Comparison of ENCODE assay signal across 8 cellular contexts in the genomic region with DNA sequence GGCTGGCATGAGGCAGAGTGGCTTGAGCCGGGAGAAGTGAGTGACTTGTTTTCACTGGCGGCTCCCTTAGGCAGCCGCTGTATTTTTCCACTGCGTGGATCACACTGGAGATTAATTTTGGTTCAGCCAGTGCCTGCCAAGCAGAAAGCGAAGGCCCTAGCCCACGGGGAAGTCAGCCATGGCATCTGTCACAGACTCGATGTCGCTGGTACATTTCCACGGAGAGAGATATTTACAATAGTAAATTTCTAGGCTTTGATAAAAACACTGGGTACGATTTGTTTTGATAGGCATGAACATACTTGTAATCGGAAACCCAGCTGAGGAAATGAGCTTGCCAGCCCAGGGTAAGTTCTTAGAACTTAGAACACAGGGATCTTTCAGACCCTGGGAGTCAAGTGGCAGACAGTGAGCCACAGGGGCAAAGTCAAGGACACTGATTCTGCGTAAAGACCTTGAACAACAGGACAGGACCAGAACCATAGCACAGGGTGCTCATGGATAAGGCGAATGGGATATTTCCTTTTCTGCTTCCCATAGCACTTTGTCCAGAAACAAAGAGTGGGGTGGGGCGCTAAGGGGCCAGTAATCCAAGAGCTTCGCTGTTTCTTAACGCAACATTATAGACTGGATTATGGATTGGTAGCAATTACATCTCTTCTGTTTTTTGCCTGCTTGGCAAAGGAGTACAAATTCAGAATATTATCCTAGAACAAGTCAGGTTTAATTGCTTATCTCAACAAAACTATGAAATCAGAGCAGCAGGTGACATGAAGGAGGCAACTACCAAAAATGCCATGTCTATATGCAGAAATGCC. TPM values are rescaled to one million over a fixed set of nuclear protein-coding genes. Genes with fewer than 3 reads are reported as not detected.
A peak's percentile ranks its signal among the peaks of the same experiment; 100 is the strongest.
DNase-seq lines count a peak whose midpoint lies in the region; ATAC-seq and TF ChIP-seq lines count a peak whose summit lies in the region.

No MANE protein-coding gene starts in this region.

- H3K4me3 Mint-ChIP-seq in activated CD8-positive, alpha-beta T cell treated with anti-CD3 and anti-CD28 coated beads for 36 hours: no peak overlapping the region
- no peak overlapping the region for H3K4me3 Mint-ChIP-seq in activated CD8-positive, alpha-beta T cell treated with anti-CD3 and anti-CD28 coated beads, Interleukin-2, amount 10 ng/mL, durations not matched to agents 7 days and 5 days
- H3K4me3 Mint-ChIP-seq in activated naive CD8-positive, alpha-beta T cell treated with anti-CD3 and anti-CD28 coated beads for 36 hours: no peak overlapping the region

- peak overlapping the region; percentile 93 for H3K27ac Mint-ChIP-seq in activated CD8-positive, alpha-beta T cell treated with anti-CD3 and anti-CD28 coated beads for 36 hours
- no peak overlapping the region for H3K27ac Mint-ChIP-seq in activated CD8-positive, alpha-beta T cell treated with anti-CD3 and anti-CD28 coated beads, Interleukin-2, amount 10 ng/mL, durations not matched to agents 7 days and 5 days
- H3K27ac Mint-ChIP-seq in activated naive CD8-positive, alpha-beta T cell treated with anti-CD3 and anti-CD28 coated beads for 36 hours: peak overlapping the region; percentile 87

- in situ Hi-C loops in KBM-7 (cut with MboI; ENCODE audit: low pct_unique_long_range_greater_than_20kb, low sequenced_read_pairs): no loop called here

- no peaks in the 10 kb centered on the region for H3K27me3 Mint-ChIP-seq in activated CD8-positive, alpha-beta T cell treated with anti-CD3 and anti-CD28 coated beads for 36 hours
- H3K27me3 Mint-ChIP-seq in activated CD8-positive, alpha-beta T cell treated with anti-CD3 and anti-CD28 coated beads, Interleukin-2, amount 10 ng/mL, durations not matched to agents 7 days and 5 days (ENCODE audit: low read depth): no peaks in the 10 kb centered on the region
- no peaks in the 10 kb centered on the region for H3K27me3 Mint-ChIP-seq in activated naive CD8-positive, alpha-beta T cell treated with anti-CD3 and anti-CD28 coated beads for 36 hours

- intact Hi-C loops in activated CD8-positive, alpha-beta T cell treated with anti-CD3 and anti-CD28 coated beads for 36 hours (cut with micrococcal nuclease): no loop called here

- DNase-seq in activated CD8-positive, alpha-beta T cell treated with anti-CD3 and anti-CD28 coated beads for 36 hours: no peak
- no peak for DNase-seq in activated CD8-positive, alpha-beta T cell treated with anti-CD3 and anti-CD28 coated beads, Interleukin-2, amount 10 ng/mL, durations not matched to agents 7 days and 5 days
- DNase-seq in activated naive CD8-positive, alpha-beta T cell treated with anti-CD3 and anti-CD28 coated beads for 36 hours: no peak
- DNase-seq in KBM-7: no peak

- peaks cover 20% of the 10 kb centered on the region for H3K36me3 Mint-ChIP-seq in activated CD8-positive, alpha-beta T cell treated with anti-CD3 and anti-CD28 coated beads for 36 hours (ENCODE audit: low read depth)
- H3K36me3 Mint-ChIP-seq in activated CD8-positive, alpha-beta T cell treated with anti-CD3 and anti-CD28 coated beads, Interleukin-2, amount 10 ng/mL, durations not matched to agents 7 days and 5 days (ENCODE audit: low read depth): peaks cover 19% of the 10 kb centered on the region
- peaks cover 28% of the 10 kb centered on the region for H3K36me3 Mint-ChIP-seq in activated naive CD8-positive, alpha-beta T cell treated with anti-CD3 and anti-CD28 coated beads for 36 hours

- no peak for ATAC-seq in activated CD8-positive, alpha-beta T cell treated with anti-CD3 and anti-CD28 coated beads for 36 hours
- ATAC-seq in activated CD8-positive, alpha-beta T cell treated with anti-CD3 and anti-CD28 coated beads, Interleukin-2, amount 10 ng/mL, durations not matched to agents 7 days and 5 days: no peak
- peak; percentile 48 for ATAC-seq in gastroesophageal sphincter
- no peak for ATAC-seq in HG03097 (IDR thresholded peaks at IDR 0.05; ENCODE audit: low FRiP score, unreplicated experiment)
- no peak for ATAC-seq in GM18520 (IDR thresholded peaks at IDR 0.05; ENCODE audit: unreplicated experiment)

- peak overlapping the region; percentile 69 to 72 for H3K4me3 ChIP-seq in gastroesophageal sphincter
- peak overlapping the region; percentile 97 to 99 for H3K4me3 ChIP-seq in neutrophil (ENCODE audit: low read depth in 1 of 2, low read length in 1 of 2)

- CTCF ChIA-PET in activated CD8-positive, alpha-beta T cell treated with anti-CD3 and anti-CD28 coated beads for 36 hours (lab: Charles Lee): interaction anchor here (0.7 kb wide), 1 partner anchor 52 kb away, joined by 3 read pairs; no protein-coding TSS in a partner anchor
- CTCF ChIA-PET in activated CD8-positive, alpha-beta T cell treated with anti-CD3 and anti-CD28 coated beads, Interleukin-2, amount 10 ng/mL, durations not matched to agents 7 days and 5 days (lab: Charles Lee): no interaction called here

- peak overlapping the region; percentile 95 to 98 (median 97) for H3K27ac ChIP-seq in gastroesophageal sphincter
- peak overlapping the region; percentile 100 for H3K27ac ChIP-seq in neutrophil

- H3K36me3 ChIP-seq in gastroesophageal sphincter: peaks cover 6 to 31% of the 10 kb centered on the region in 2 donors
- H3K36me3 ChIP-seq in neutrophil: peaks cover 51% of the 10 kb centered on the region

- H3K27me3 ChIP-seq in gastroesophageal sphincter (no peaks in the 10 kb centered on the region), neutrophil (peaks cover 11% of the 10 kb centered on the region)

- peak; percentile 84 to 86 for TF ChIP-seq POLR2A in gastroesophageal sphincter (IDR thresholded peaks at IDR 0.05)

- POLR2A ChIA-PET in activated CD8-positive, alpha-beta T cell treated with anti-CD3 and anti-CD28 coated beads for 36 hours (lab: Charles Lee): interaction anchor here (0.6 kb wide), 1 partner anchor 795 kb away, joined by 4 read pairs; no protein-coding TSS in a partner anchor
- POLR2A ChIA-PET in activated CD8-positive, alpha-beta T cell treated with anti-CD3 and anti-CD28 coated beads, Interleukin-2, amount 10 ng/mL, durations not matched to agents 7 days and 5 days (lab: Charles Lee): interaction anchor here (2.1 kb wide), 1 partner anchor 12 kb away, joined by 15 read pairs; no protein-coding TSS in a partner anchor

- no peak for TF ChIP-seq CTCF in activated CD8-positive, alpha-beta T cell treated with anti-CD3 and anti-CD28 coated beads for 36 hours (IDR thresholded peaks at IDR 0.05)
- no peak for TF ChIP-seq CTCF in gastroesophageal sphincter (IDR thresholded peaks at IDR 0.05)
- TF ChIP-seq CTCF in neutrophil (IDR thresholded peaks at IDR 0.05): no peak

- peak; percentile 66 for TF ChIP-seq EP300 in gastroesophageal sphincter (IDR thresholded peaks at IDR 0.05)

- peaks cover 46% of the 10 kb centered on the region for H3K4me1 Mint-ChIP-seq in activated CD8-positive, alpha-beta T cell treated with anti-CD3 and anti-CD28 coated beads for 36 hours (ENCODE audit: low read depth)
- peaks cover 43% of the 10 kb centered on the region for H3K4me1 Mint-ChIP-seq in activated CD8-positive, alpha-beta T cell treated with anti-CD3 and anti-CD28 coated beads, Interleukin-2, amount 10 ng/mL, durations not matched to agents 7 days and 5 days (ENCODE audit: low read depth)
- peaks cover 46% of the 10 kb centered on the region for H3K4me1 Mint-ChIP-seq in activated naive CD8-positive, alpha-beta T cell treated with anti-CD3 and anti-CD28 coated beads for 36 hours

- H3K9me3 ChIP-seq in gastroesophageal sphincter: no peaks in the 10 kb centered on the region
- H3K9me3 ChIP-seq in neutrophil: peaks cover 24% of the 10 kb centered on the region

- WGBS in gastroesophageal sphincter (ENCODE audit: low coverage in 1 of 2), 2 donors: 6 to 9% methylated on average over 12 to 16 of the region's 16 CpGs

- no peaks in the 10 kb centered on the region for H3K9me3 Mint-ChIP-seq in activated CD8-positive, alpha-beta T cell treated with anti-CD3 and anti-CD28 coated beads for 36 hours
- no peaks in the 10 kb centered on the region for H3K9me3 Mint-ChIP-seq in activated CD8-positive, alpha-beta T cell treated with anti-CD3 and anti-CD28 coated beads, Interleukin-2, amount 10 ng/mL, durations not matched to agents 7 days and 5 days (ENCODE audit: insufficient read depth)
- no peaks in the 10 kb centered on the region for H3K9me3 Mint-ChIP-seq in activated naive CD8-positive, alpha-beta T cell treated with anti-CD3 and anti-CD28 coated beads for 36 hours

- H3K4me1 ChIP-seq in gastroesophageal sphincter (peaks cover 0 to 38% (median 7%) of the 10 kb centered on the region in 3 donors), neutrophil (ENCODE audit: control insufficient read depth in 1 of 2, insufficient read depth in 1 of 2, low read depth in 1 of 2, low read length in 1 of 2) (peaks cover 49 to 58% of the 10 kb centered on the region in 2 experiments)

RNA-seq across cellular contexts. Expression of a gene that starts 4.5 kb away (rescaled TPM):
- total RNA-seq in activated CD8-positive, alpha-beta T cell treated with anti-CD3 and anti-CD28 coated beads for 36 hours: 10 to 100 TPM; 16.6 to 17.9 TPM
- 10 to 100 TPM; 55.6 to 56.6 TPM for total RNA-seq in activated CD8-positive, alpha-beta T cell treated with anti-CD3 and anti-CD28 coated beads, Interleukin-2, amount 10 ng/mL, durations not matched to agents 7 days and 5 days
- 1 to 10 TPM; 8.7 to 8.9 TPM for total RNA-seq in activated naive CD8-positive, alpha-beta T cell treated with anti-CD3 and anti-CD28 coated beads for 36 hours
- total RNA-seq in gastroesophageal sphincter: 100 to 1,000 TPM; 488 to 965 (median 649) TPM

Comparison
In these comparisons a context has a peak if more than half of its experiments do, and no peak if none do; other contexts are left out.
1. RNA of a gene that starts 4.5 kb away (total RNA-seq): 488 to 965 TPM in gastroesophageal sphincter; 55.6 to 56.6 TPM in activated CD8-positive, alpha-beta T cell treated with anti-CD3 and anti-CD28 coated beads, Interleukin-2, amount 10 ng/mL, durations not matched to agents 7 days and 5 days, 16.6 to 17.9 TPM in activated CD8-positive, alpha-beta T cell treated with anti-CD3 and anti-CD28 coated beads for 36 hours and 8.7 to 8.9 TPM in activated naive CD8-positive, alpha-beta T cell treated with anti-CD3 and anti-CD28 coated beads for 36 hours; every median in the first group is over 4 times any median in the second.